ENCODE assay signal across 1 cellular context in genomic region chr3:116446037-116446436, GRCh38.
TF ChIP-seq lines count a peak whose summit lies in the region.

No MANE protein-coding gene starts in this region.

TF ChIP-seq in GM23338, 12 proteins besides CTCF, POLR2A, EP300 and RAD21 (continued from another document):
- TF ChIP-seq REST (IDR thresholded peaks at IDR 0.05; ENCODE audit: unreplicated experiment) (no peak), NANOG (IDR thresholded peaks at IDR 0.05; ENCODE audit: borderline replicate concordance) (no peak), CREB1 (CRISPR knock-in tag; IDR thresholded peaks at IDR 0.05; ENCODE audit: low read depth) (no peak), EZH2phosphoT487 (IDR thresholded peaks at IDR 0.05; ENCODE audit: unreplicated experiment) (no peak), ZNF462 (CRISPR knock-in tag; IDR thresholded peaks at IDR 0.05) (no peak), ZNF114 (CRISPR knock-in tag; IDR thresholded peaks at IDR 0.05) (no peak), STAT1 (IDR thresholded peaks at IDR 0.05; ENCODE audit: unreplicated experiment) (no peak), ZNF331 (CRISPR knock-in tag; IDR thresholded peaks at IDR 0.05; ENCODE audit: low read depth) (no peak)
